Comparison of ENCODE assay signal across 8 cellular contexts in the genomic region with DNA sequence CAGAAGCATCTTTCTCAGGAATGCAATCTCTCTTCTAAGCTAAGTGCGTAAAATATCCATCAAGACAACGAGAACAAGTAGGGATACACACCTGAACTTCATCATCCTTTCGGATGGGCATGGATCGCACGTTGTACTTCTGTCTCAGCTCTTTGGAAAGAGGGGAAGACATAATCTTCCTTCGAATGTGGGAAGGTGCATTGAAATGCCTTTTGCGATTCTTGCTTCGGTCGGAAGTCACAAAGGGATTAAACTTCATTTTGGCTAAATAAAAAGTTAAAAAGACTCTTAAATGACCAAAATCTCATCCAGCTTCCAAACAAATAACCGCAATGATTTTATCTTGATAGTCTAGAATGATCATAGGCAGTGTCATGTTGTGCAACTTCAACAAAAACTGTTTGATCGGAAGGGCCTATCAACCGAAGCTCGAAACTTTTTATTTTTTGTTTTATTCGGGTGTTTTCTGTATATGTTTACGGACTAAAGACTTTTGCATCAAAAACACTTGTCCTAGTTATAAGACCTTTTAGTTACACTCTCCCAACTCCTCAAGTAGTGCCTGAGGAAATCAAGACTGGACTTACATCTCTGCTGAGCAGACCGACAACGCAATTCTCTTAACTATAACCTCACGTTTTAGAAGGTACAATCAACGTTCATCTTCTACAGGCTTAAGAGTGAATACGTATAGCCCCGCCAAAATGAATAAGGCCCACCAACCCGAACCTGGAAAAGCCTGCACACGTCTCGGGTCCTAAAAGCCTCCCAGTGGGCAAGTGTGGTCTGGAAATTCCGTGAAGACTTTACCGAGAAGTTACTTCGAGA. TPM values are rescaled to one million over a fixed set of nuclear protein-coding genes. Genes with fewer than 3 reads are reported as not detected.
A peak's percentile ranks its signal among the peaks of the same experiment; 100 is the strongest.
DNase-seq lines count a peak whose midpoint lies in the region; ATAC-seq and TF ChIP-seq lines count a peak whose summit lies in the region.

No MANE protein-coding gene starts in this region.

- H3K9me3 ChIP-seq in iPS-18a (ENCODE audit: control insufficient read depth, low read depth, low read length) (no peaks in the 10 kb centered on the region), subcutaneous abdominal adipose tissue (ENCODE audit: control insufficient read depth in 5 of 5, low read length in 5 of 5) (no peaks in the 10 kb centered on the region)

- no peaks in the 10 kb centered on the region for H3K27me3 ChIP-seq in iPS-18a (ENCODE audit: control insufficient read depth, insufficient read depth, low read length)
- H3K27me3 ChIP-seq in subcutaneous abdominal adipose tissue (ENCODE audit: control insufficient read depth in 5 of 5, insufficient read depth in 4 of 5, low read length in 5 of 5), result no peaks in the 10 kb centered on the region

- no peak for ATAC-seq in activated CD8-positive, alpha-beta memory T cell treated with anti-CD3 and anti-CD28 coated beads, Interleukin-2, amount 10 ng/mL, durations not matched to agents 7 days and 5 days
- ATAC-seq in activated CD8-positive, alpha-beta T cell treated with anti-CD3 and anti-CD28 coated beads for 36 hours, result no peak
- ATAC-seq in GM19463 (IDR thresholded peaks at IDR 0.05; ENCODE audit: unreplicated experiment) (no peak), HG02981 (IDR thresholded peaks at IDR 0.05; ENCODE audit: unreplicated experiment) (no peak)

- H3K27ac Mint-ChIP-seq in activated CD8-positive, alpha-beta memory T cell treated with anti-CD3 and anti-CD28 coated beads, Interleukin-2, amount 10 ng/mL, durations not matched to agents 7 days and 5 days, result peak overlapping the region; percentile 86
- H3K27ac Mint-ChIP-seq in activated CD8-positive, alpha-beta T cell treated with anti-CD3 and anti-CD28 coated beads for 36 hours, result peak overlapping the region; percentile 98

- CTCF ChIA-PET in activated CD8-positive, alpha-beta memory T cell treated with anti-CD3 and anti-CD28 coated beads, Interleukin-2, amount 10 ng/mL, durations not matched to agents 7 days and 5 days (lab: Charles Lee), result interaction anchor here (0.6 to 3.1 kb wide), 8 partner anchors 11 to 615 kb away, joined by 3 to 41 read pairs (median 3); a partner anchor contains a TSS
- CTCF ChIA-PET in activated CD8-positive, alpha-beta T cell treated with anti-CD3 and anti-CD28 coated beads for 36 hours (lab: Charles Lee), result interaction anchor here (0.7 to 2.9 kb wide), 6 partner anchors 53 to 815 kb away, joined by 3 to 17 read pairs (median 4); a partner anchor contains a TSS

- peaks cover 54% of the 10 kb centered on the region for H3K36me3 Mint-ChIP-seq in activated CD8-positive, alpha-beta memory T cell treated with anti-CD3 and anti-CD28 coated beads, Interleukin-2, amount 10 ng/mL, durations not matched to agents 7 days and 5 days
- peaks cover 56% of the 10 kb centered on the region for H3K36me3 Mint-ChIP-seq in activated CD8-positive, alpha-beta T cell treated with anti-CD3 and anti-CD28 coated beads for 36 hours (ENCODE audit: low read depth)

- peaks cover 72% of the 10 kb centered on the region for H3K4me1 Mint-ChIP-seq in activated CD8-positive, alpha-beta memory T cell treated with anti-CD3 and anti-CD28 coated beads, Interleukin-2, amount 10 ng/mL, durations not matched to agents 7 days and 5 days
- H3K4me1 Mint-ChIP-seq in activated CD8-positive, alpha-beta T cell treated with anti-CD3 and anti-CD28 coated beads for 36 hours (ENCODE audit: low read depth), result peaks cover 53% of the 10 kb centered on the region

- H3K4me3 Mint-ChIP-seq in activated CD8-positive, alpha-beta memory T cell treated with anti-CD3 and anti-CD28 coated beads, Interleukin-2, amount 10 ng/mL, durations not matched to agents 7 days and 5 days, result peak overlapping the region; percentile 96
- H3K4me3 Mint-ChIP-seq in activated CD8-positive, alpha-beta T cell treated with anti-CD3 and anti-CD28 coated beads for 36 hours, result peak overlapping the region; percentile 97

- peak overlapping the region; percentile 84 for H3K27ac ChIP-seq in iPS-18a (ENCODE audit: low read length)
- H3K27ac ChIP-seq in subcutaneous abdominal adipose tissue (ENCODE audit: low read depth, low read length), result peak overlapping the region; percentile 69

- TF ChIP-seq CTCF in activated CD8-positive, alpha-beta T cell treated with anti-CD3 and anti-CD28 coated beads for 36 hours (IDR thresholded peaks at IDR 0.05), result no peak

- no peaks in the 10 kb centered on the region for H3K27me3 Mint-ChIP-seq in activated CD8-positive, alpha-beta memory T cell treated with anti-CD3 and anti-CD28 coated beads, Interleukin-2, amount 10 ng/mL, durations not matched to agents 7 days and 5 days
- no peaks in the 10 kb centered on the region for H3K27me3 Mint-ChIP-seq in activated CD8-positive, alpha-beta T cell treated with anti-CD3 and anti-CD28 coated beads for 36 hours

- POLR2A ChIA-PET in activated CD8-positive, alpha-beta T cell treated with anti-CD3 and anti-CD28 coated beads for 36 hours (lab: Charles Lee), result interaction anchor here (0.5 to 2.9 kb wide), 18 partner anchors 10 to 560 kb away, joined by 3 to 12 read pairs (median 4); a partner anchor contains a TSS

- intact Hi-C loops in activated CD8-positive, alpha-beta T cell treated with anti-CD3 and anti-CD28 coated beads for 36 hours (cut with micrococcal nuclease), result loop anchor here (10.0 kb wide), 1 partner anchor 363 kb away; a partner anchor contains a TSS

- H3K9me3 Mint-ChIP-seq in activated CD8-positive, alpha-beta memory T cell treated with anti-CD3 and anti-CD28 coated beads, Interleukin-2, amount 10 ng/mL, durations not matched to agents 7 days and 5 days (ENCODE audit: low read depth), result no peaks in the 10 kb centered on the region
- H3K9me3 Mint-ChIP-seq in activated CD8-positive, alpha-beta T cell treated with anti-CD3 and anti-CD28 coated beads for 36 hours, result no peaks in the 10 kb centered on the region

- H3K36me3 ChIP-seq in iPS-18a (ENCODE audit: control insufficient read depth, low read depth, low read length), result peaks cover 47% of the 10 kb centered on the region
- H3K36me3 ChIP-seq in subcutaneous abdominal adipose tissue (ENCODE audit: control insufficient read depth in 5 of 5, insufficient read depth in 5 of 5, low read length in 5 of 5), result peaks cover 20 to 42% (median 41%) of the 10 kb centered on the region in 5 donors

- DNase-seq in activated CD8-positive, alpha-beta memory T cell treated with anti-CD3 and anti-CD28 coated beads, Interleukin-2, amount 10 ng/mL, durations not matched to agents 7 days and 5 days, result no peak
- no peak for DNase-seq in activated CD8-positive, alpha-beta memory T cell treated with anti-CD3 and anti-CD28 coated beads, Interleukin-2, amount 50 U/mL, for 4 hours
- DNase-seq in activated CD8-positive, alpha-beta T cell treated with anti-CD3 and anti-CD28 coated beads for 36 hours, result no peak
- no peak for DNase-seq in amniotic stem cell (lab: John Stamatoyannopoulos, UW)

- H3K9ac ChIP-seq in iPS-18a (ENCODE audit: low read length) (peak overlapping the region; percentile 98), subcutaneous abdominal adipose tissue (ENCODE audit: low read length in 5 of 5) (peak overlapping the region; percentile 81 to 93 (median 88))

- peak overlapping the region; percentile 81 for H3K4me3 ChIP-seq in iPS-18a (ENCODE audit: low read length)
- H3K4me3 ChIP-seq in subcutaneous abdominal adipose tissue (ENCODE audit: low read depth in 1 of 5, low read length in 5 of 5), result peak overlapping the region; percentile 87 to 97 (median 91)

- peaks cover 4% of the 10 kb centered on the region for H3K4me1 ChIP-seq in iPS-18a (ENCODE audit: control insufficient read depth, low read depth, low read length)
- peaks cover 10 to 50% (median 44%) of the 10 kb centered on the region in 5 donors for H3K4me1 ChIP-seq in subcutaneous abdominal adipose tissue (ENCODE audit: control insufficient read depth in 5 of 5, insufficient read depth in 5 of 5, low read length in 5 of 5)

RNA-seq across cellular contexts. Expression of a gene that starts 0.7 kb away (rescaled TPM):
- total RNA-seq in activated CD8-positive, alpha-beta memory T cell treated with anti-CD3 and anti-CD28 coated beads, Interleukin-2, amount 10 ng/mL, durations not matched to agents 7 days and 5 days, result 1,000 to 10,000 TPM; 1,612 to 1,903 TPM
- total RNA-seq in activated CD8-positive, alpha-beta T cell treated with anti-CD3 and anti-CD28 coated beads for 36 hours, result 1,000 to 10,000 TPM; 3,141 to 3,176 TPM

RNA-seq across cellular contexts. Expression of a gene that starts 15.4 kb away (rescaled TPM):
- under 1 TPM; 0.12 to 0.20 TPM for total RNA-seq in activated CD8-positive, alpha-beta memory T cell treated with anti-CD3 and anti-CD28 coated beads, Interleukin-2, amount 10 ng/mL, durations not matched to agents 7 days and 5 days
- under 1 TPM; 0.11 TPM for total RNA-seq in activated CD8-positive, alpha-beta T cell treated with anti-CD3 and anti-CD28 coated beads for 36 hours

RNA-seq across cellular contexts. Expression of a gene that starts 42.6 kb away (rescaled TPM):
- not detected for total RNA-seq in activated CD8-positive, alpha-beta memory T cell treated with anti-CD3 and anti-CD28 coated beads, Interleukin-2, amount 10 ng/mL, durations not matched to agents 7 days and 5 days
- total RNA-seq in activated CD8-positive, alpha-beta T cell treated with anti-CD3 and anti-CD28 coated beads for 36 hours, result not detected

RNA-seq across cellular contexts. Expression of a gene that starts 53.4 kb away (rescaled TPM):
- total RNA-seq in activated CD8-positive, alpha-beta memory T cell treated with anti-CD3 and anti-CD28 coated beads, Interleukin-2, amount 10 ng/mL, durations not matched to agents 7 days and 5 days, result 10 to 100 TPM; 58.8 to 59.0 TPM
- 10 to 100 TPM; 48.1 to 53.9 TPM for total RNA-seq in activated CD8-positive, alpha-beta T cell treated with anti-CD3 and anti-CD28 coated beads for 36 hours
